Comparison of ENCODE assay signal across 16 cellular contexts in genomic region chr3:37864904-37865303, GRCh38. TPM values are rescaled to one million over a fixed set of nuclear protein-coding genes. Genes with fewer than 3 reads are reported as not detected.
A peak's percentile ranks its signal among the peaks of the same experiment; 100 is the strongest.
DNase-seq lines count a peak whose midpoint lies in the region; ATAC-seq, FAIRE-seq and TF ChIP-seq lines count a peak whose summit lies in the region.
"Had no signal": no experiment of that assay in that cellular context is flagged by ENCODE, and none has a peak within 500 bp of the region (broad histone marks: within the 10 kb centered on the region; RNA-seq: fewer than 3 reads in every experiment).

No MANE protein-coding gene starts in this region.

- H3K36me3 Mint-ChIP-seq in CD4-positive, alpha-beta T cell (ENCODE audit: low read depth) = peaks cover 4% of the 10 kb centered on the region
- H3K36me3 Mint-ChIP-seq: naive thymus-derived CD8-positive, alpha-beta T cell had no signal

- H3K9me3 ChIP-seq in A549 (0 out of 3 replicates have a peak, but pooled peaks cover 2% of the 10 kb centered on the region), MM.1S (replicated peaks; ENCODE audit: insufficient read depth, low read length) (no peaks in the 10 kb centered on the region)
- no peaks in the 10 kb centered on the region for H3K9me3 ChIP-seq in CD4-positive, alpha-beta T cell (ENCODE audit: control insufficient read depth, low read length)

- H3K9ac ChIP-seq in MM.1S (ENCODE audit: low read length) = no peak overlapping the region

- no peaks in the 10 kb centered on the region for H3K27me3 Mint-ChIP-seq in CD4-positive, alpha-beta T cell

- H3K4me2 ChIP-seq in A549 (no peak overlapping the region), MM.1S (ENCODE audit: low read depth, low read length) (no peak overlapping the region)

- no peak for TF ChIP-seq RAD21 in A549 (conservative IDR thresholded peaks at IDR 0.05 in 1 of 2, IDR thresholded peaks at IDR 0.05 in 1 of 2)

- H3K27ac Mint-ChIP-seq in CD4-positive, alpha-beta T cell = peak overlapping the region; percentile 55
- H3K27ac Mint-ChIP-seq: activated T-helper 17 cell treated with anti-CD3 and anti-CD28 coated beads, Interleukin-2, amount 50 U/mL, for 72 hours had no signal

- FAIRE-seq in A549 (lab: Jason Lieb, UNC) = no peak
- FAIRE-seq: astrocyte, GM19239 had no signal

- H4K20me1 ChIP-seq in MM.1S (ENCODE audit: insufficient read depth, low read length) = no peaks in the 10 kb centered on the region

- no peaks in the 10 kb centered on the region for H3K27me3 ChIP-seq in CD4-positive, alpha-beta T cell (ENCODE audit: control insufficient read depth, insufficient read depth, low read length)
- H3K27me3 ChIP-seq in MM.1S (replicated peaks; ENCODE audit: insufficient read depth, low read length) = no peaks in the 10 kb centered on the region
- H3K27me3 ChIP-seq: tibial nerve had no signal

- POLR2A ChIA-PET in A549 (lab: Yijun Ruan, JAX) = no interaction called here
- POLR2A ChIA-PET in CD4-positive, alpha-beta T cell (lab: Charles Lee) = no interaction called here

- peaks cover 37% of the 10 kb centered on the region for H3K4me1 Mint-ChIP-seq in CD4-positive, alpha-beta T cell (ENCODE audit: low read depth)

- CTCF ChIA-PET in A549 (lab: Yijun Ruan, JAX) = interaction anchor here (1.0 to 3.4 kb wide), 3 partner anchors 8 to 102 kb away, joined by 3 to 12 read pairs (median 9); no protein-coding TSS in a partner anchor
- CTCF ChIA-PET in CD4-positive, alpha-beta T cell (lab: Charles Lee) = interaction anchor here (1.0 kb wide), 1 partner anchor 10 kb away, joined by 3 read pairs; no protein-coding TSS in a partner anchor

- no peak for TF ChIP-seq POLR2A in A549 (IDR thresholded peaks at IDR 0.05; ENCODE audit: low read length)

- H3K27ac ChIP-seq in A549 = no peak overlapping the region
- H3K27ac ChIP-seq in CD4-positive, alpha-beta T cell (ENCODE audit: low read depth, low read length) = no peak overlapping the region
- H3K27ac ChIP-seq in MM.1S (ENCODE audit: low read length) = no peak overlapping the region

- H3K9me2 ChIP-seq in MM.1S (replicated peaks; ENCODE audit: insufficient read depth, low read length) = no peaks in the 10 kb centered on the region

- peak in 1 of 2 experiments; percentile 15 for DNase-seq in A549 (ENCODE audit: low read depth in 1 of 2, low spot score in 1 of 2)
- no peak for DNase-seq in CD4-positive, alpha-beta T cell
- DNase-seq in MM.1S = peak; percentile 36
- peak; percentile 4 for DNase-seq in fibroblast of mammary gland (ENCODE audit: low read depth)
- no peak for DNase-seq in SIG-M5 (lab: John Stamatoyannopoulos, UW)
- DNase-seq: NCI-H1092 treated with DMSO at 0.1 percent for 48 hours; OCI-M1; retina; stimulated activated CD4-positive, alpha-beta T cell treated with anti-CD3 and anti-CD28 coated beads, Interleukin-4, amount 100 ng/mL, for 1 hour had no signal

- intact Hi-C loops in CD4-positive, alpha-beta T cell (cut with DNase I, micrococcal nuclease) = no loop called here

- ATAC-seq in A549 (no peak), GM18520 (IDR thresholded peaks at IDR 0.05; ENCODE audit: unreplicated experiment) (no peak), GM19328 (IDR thresholded peaks at IDR 0.05; ENCODE audit: unreplicated experiment) (no peak)
- no peak for ATAC-seq in CD4-positive, alpha-beta T cell (ENCODE audit: poor library complexity)
- ATAC-seq: activated T-helper 17 cell treated with anti-CD3 and anti-CD28 coated beads, Interleukin-2, amount 50 U/mL, for 72 hours; naive thymus-derived CD8-positive, alpha-beta T cell had no signal

- H3K36me3 ChIP-seq in MM.1S (replicated peaks; ENCODE audit: insufficient read depth, low read length) = no peaks in the 10 kb centered on the region
- H3K36me3 ChIP-seq: tibial nerve had no signal

- peaks cover 34% of the 10 kb centered on the region for H3K4me1 ChIP-seq in A549
- peaks cover 2% of the 10 kb centered on the region; the same call in 1 of the 2 replicates for H3K4me1 ChIP-seq in MM.1S (ENCODE audit: low read length)

- TF ChIP-seq EP300 in A549 (IDR thresholded peaks at IDR 0.05) = no peak

- no peaks in the 10 kb centered on the region for H3K79me2 ChIP-seq in MM.1S (ENCODE audit: low read length)

- peak overlapping the region; percentile 36 for H3K4me3 Mint-ChIP-seq in CD4-positive, alpha-beta T cell
- H3K4me3 Mint-ChIP-seq: activated T-helper 17 cell treated with anti-CD3 and anti-CD28 coated beads, Interleukin-2, amount 50 U/mL, for 72 hours; naive thymus-derived CD8-positive, alpha-beta T cell had no signal

- no peak overlapping the region for H2AFZ ChIP-seq in MM.1S (ENCODE audit: low read length)

- TF ChIP-seq CTCF in A549 (IDR thresholded peaks at IDR 0.05) (no peak), MM.1S (IDR thresholded peaks at IDR 0.05; ENCODE audit: low read length) (0 out of 2 replicates have a peak, but pooled peaks have one; percentile 7), fibroblast of mammary gland (conservative IDR thresholded peaks at IDR 0.05; ENCODE audit: control insufficient read depth, insufficient read depth, low read depth, low read length) (no peak)
- no peak for TF ChIP-seq CTCF in CD4-positive, alpha-beta T cell (IDR thresholded peaks at IDR 0.05)

- H3K9me3 Mint-ChIP-seq in CD4-positive, alpha-beta T cell = no peaks in the 10 kb centered on the region
- H3K9me3 Mint-ChIP-seq: activated T-helper 17 cell treated with anti-CD3 and anti-CD28 coated beads, Interleukin-2, amount 50 U/mL, for 72 hours had no signal

- 35% methylated on average over 1 of the region's 1 CpG for WGBS in A549 (ENCODE audit: missing lambda C conversion rate)

- H3F3A ChIP-seq in MM.1S (ENCODE audit: insufficient read depth, low read length) = no peaks in the 10 kb centered on the region

- no peak overlapping the region for H3K4me3 ChIP-seq in A549
- H3K4me3 ChIP-seq in MM.1S (ENCODE audit: low read length) = no peak overlapping the region
- H3K4me3 ChIP-seq in fibroblast of mammary gland (ENCODE audit: control insufficient read depth, low read depth, low read length) = no peak overlapping the region
- H3K4me3 ChIP-seq: tibial nerve had no signal

TF ChIP-seq in A549, 52 proteins besides CTCF, POLR2A, EP300 and RAD21:
- TF ChIP-seq ZSCAN20 (CRISPR knock-in tag; IDR thresholded peaks at IDR 0.05) (no peak), MAX (IDR thresholded peaks at IDR 0.05) (0 out of 2 replicates have a peak, but pooled peaks have one; percentile 34)
TF ChIP-seq in A549: peak in this region for 1.

RNA-seq across cellular contexts. Expression of gene CTDSPL, which starts 3.2 kb away (rescaled TPM):
- polyA plus RNA-seq in A549 (2011; rRNA removed) = 31.3 and 35.1 TPM in 2 replicates
- 15.2 and 18.6 TPM in 2 replicates for polyA plus RNA-seq in A549 (2012; cell fraction: cytosol; rRNA removed)
- 11.6 and 18.2 TPM in 2 replicates for polyA plus RNA-seq in A549 (2012; cell fraction: nucleus; rRNA removed)
- 9.9 to 10.6 TPM (median 9.9 TPM) in 3 replicates for polyA plus RNA-seq in A549 (2017; fragmentation: RNase III; extraction: RNeasy Plus Mini Kit Qiagen cat#74134 plus additional on column Dnase treatment)
- 40.8 and 49.4 TPM in 2 replicates for polyA minus RNA-seq in A549 (2011; rRNA and poly(A)+ RNA removed)
- 1 to 10 TPM in 1 of 2 experiments, under 1 TPM in 1; 0.92 to 1.5 TPM for total RNA-seq in CD4-positive, alpha-beta T cell

Comparison
In these comparisons a context has a peak if more than half of its experiments do, and no peak if none do; other contexts are left out.
1. DNase-seq: peak in MM.1S (single experiment) and fibroblast of mammary gland (single experiment); none in CD4-positive, alpha-beta T cell (0 of 10) and SIG-M5 (single experiment).